In genomic region chr15:66411190-66411589, GRCh38 we compare ENCODE assay signal across 1 cellular context.
TF ChIP-seq lines count a peak whose summit lies in the region.

No MANE protein-coding gene starts in this region.

TF ChIP-seq in HepG2, 621 proteins besides CTCF, POLR2A, EP300 and RAD21:
- TF ChIP-seq ZNF263 (CRISPR knock-in tag; IDR thresholded peaks at IDR 0.05): no peak
- TF ChIP-seq GLMP (CRISPR knock-in tag; IDR thresholded peaks at IDR 0.05; ENCODE audit: borderline replicate concordance): no peak
- TF ChIP-seq ZFP91 (CRISPR knock-in tag; IDR thresholded peaks at IDR 0.05; ENCODE audit: borderline replicate concordance): no peak
- no peak for TF ChIP-seq SALL2 (CRISPR knock-in tag; IDR thresholded peaks at IDR 0.05)
- peak; percentile 68 for TF ChIP-seq ZNF652 (CRISPR knock-in tag; IDR thresholded peaks at IDR 0.05; ENCODE audit: borderline replicate concordance, low read depth)
- TF ChIP-seq ZEB1 (IDR thresholded peaks at IDR 0.05; ENCODE audit: insufficient replicate concordance, low read depth): no peak
- TF ChIP-seq ZNF891 (CRISPR knock-in tag; IDR thresholded peaks at IDR 0.05): no peak
